ENCODE assay signal across 12 cellular contexts in genomic region chr13:76856141-76856571, GRCh38. TPM values are rescaled to one million over a fixed set of nuclear protein-coding genes. Genes with fewer than 3 reads are reported as not detected.
DNase-seq lines count a peak whose midpoint lies in the region; ATAC-seq, FAIRE-seq and TF ChIP-seq lines count a peak whose summit lies in the region.
"Had no signal": no experiment of that assay in that cellular context is flagged by ENCODE, and none has a peak within 500 bp of the region (broad histone marks: within the 10 kb centered on the region; RNA-seq: fewer than 3 reads in every experiment).

No MANE protein-coding gene starts in this region.

- TF ChIP-seq CTCF in bronchial epithelial cell (IDR thresholded peaks at IDR 0.05; ENCODE audit: insufficient read depth, low read length, severe bottlenecking) (no peak), mucosa of descending colon (IDR thresholded peaks at IDR 0.05) (no peak)

- DNase-seq in EH (ENCODE audit: low read depth), result peak; percentile 70
- peak; percentile 8 for DNase-seq in Jurkat, Clone E6-1 (ENCODE audit: low read depth, low spot score)
- DNase-seq in bronchial epithelial cell (ENCODE audit: low read depth), result peak; percentile 97
- no peak for DNase-seq in mucosa of descending colon
- DNase-seq in NCI-H1092 (lab: John Stamatoyannopoulos, UW), result no peak
- DNase-seq in NCI-H2227 (lab: John Stamatoyannopoulos, UW; ENCODE audit: unreplicated experiment), result no peak
- DNase-seq: caudate nucleus, heart left ventricle, NCI-H1105 treated with DMSO at 0.1 percent for 48 hours, T1000 had no signal

- H3K4me3 ChIP-seq in Jurkat, Clone E6-1 (ENCODE audit: low read length), result no peak overlapping the region
- no peak overlapping the region for H3K4me3 ChIP-seq in bronchial epithelial cell (ENCODE audit: low read depth, low read length)
- no peak overlapping the region for H3K4me3 ChIP-seq in mucosa of descending colon
- H3K4me3 ChIP-seq: heart left ventricle had no signal

- FAIRE-seq in bronchial epithelial cell (lab: Jason Lieb, UNC), result peak; percentile 82

- no peaks in the 10 kb centered on the region for H3K4me1 ChIP-seq in mucosa of descending colon (ENCODE audit: low read depth)

- H3K9me3 ChIP-seq in mucosa of descending colon, result no peaks in the 10 kb centered on the region

- peak; percentile 38 for ATAC-seq in mucosa of descending colon
- no peak for ATAC-seq in GM18870 (IDR thresholded peaks at IDR 0.05; ENCODE audit: unreplicated experiment)
- ATAC-seq in GM19351 (IDR thresholded peaks at IDR 0.05; ENCODE audit: unreplicated experiment), result no peak
- ATAC-seq: heart left ventricle had no signal

- intact Hi-C loops in mucosa of descending colon (cut with DNase I, micrococcal nuclease), result no loop called here

- H3K27me3 ChIP-seq in bronchial epithelial cell (ENCODE audit: control insufficient read depth, insufficient read depth, low read length), result no peaks in the 10 kb centered on the region
- H3K27me3 ChIP-seq: heart left ventricle had no signal

- H3K36me3 ChIP-seq in bronchial epithelial cell (ENCODE audit: control insufficient read depth, insufficient read depth, low read length) (no peaks in the 10 kb centered on the region), mucosa of descending colon (ENCODE audit: low read depth) (no peaks in the 10 kb centered on the region)
- H3K36me3 ChIP-seq: heart left ventricle had no signal

RNA-seq across cellular contexts. Expression of gene KCTD12, which starts 30.0 kb away (rescaled TPM):
- 8.4 TPM for polyA plus RNA-seq in Jurkat, Clone E6-1 (2012; ENCODE audit: insufficient read depth, insufficient read length)
- 6.5 and 15.3 TPM in 2 replicates for total RNA-seq in bronchial epithelial cell
- total RNA-seq in mucosa of descending colon, result 10 to 100 TPM; 26.2 to 62.4 (median 62.0) TPM

Comparison
In these comparisons a context has a peak if more than half of its experiments do, and no peak if none do; other contexts are left out.
1. DNase-seq: peak in EH (single experiment), Jurkat, Clone E6-1 (single experiment) and bronchial epithelial cell (single experiment); none in mucosa of descending colon (0 of 3), NCI-H1092 (single experiment) and NCI-H2227 (single experiment).